In the genomic region with DNA sequence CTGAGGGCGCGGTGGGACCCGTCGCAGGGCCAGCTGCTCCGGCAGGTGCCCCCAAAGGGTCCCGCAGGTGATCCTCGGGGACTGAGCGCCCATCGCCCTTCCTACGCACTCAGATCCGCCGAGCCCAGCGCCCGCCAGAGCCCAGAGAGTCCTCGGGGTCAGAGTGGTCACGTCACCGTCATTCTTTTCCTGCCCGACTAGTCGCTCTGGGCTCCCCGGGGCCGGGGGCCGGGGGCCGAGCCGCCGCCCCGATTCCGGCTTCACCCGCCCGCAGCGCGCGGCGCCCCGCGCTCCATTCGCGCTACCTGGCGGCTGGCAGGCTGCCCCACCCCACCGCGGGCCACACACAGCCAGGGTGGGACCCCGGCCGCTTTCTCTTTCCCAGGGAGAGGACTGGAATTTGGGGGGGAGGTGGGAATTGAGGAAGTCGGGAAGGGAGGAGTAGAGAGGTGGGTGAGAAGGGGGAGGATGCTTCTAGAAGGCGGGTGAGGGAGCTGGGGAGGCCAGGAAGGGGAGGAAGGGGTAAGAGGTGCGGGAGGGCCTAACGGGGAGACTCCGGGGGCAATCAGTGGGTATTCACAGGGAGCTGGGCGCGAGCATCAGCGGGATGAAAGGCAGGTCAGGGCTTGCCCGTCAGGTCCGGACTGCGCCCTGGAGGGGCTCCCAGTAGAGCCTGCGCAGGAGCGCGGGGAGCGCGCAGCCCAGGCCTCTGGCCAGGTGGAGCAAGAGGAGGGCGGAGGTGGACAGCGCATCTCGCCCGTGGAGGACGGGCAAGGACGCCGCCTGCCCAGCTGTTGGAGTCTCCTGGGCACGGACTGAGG, we compare ENCODE assay signal across 8 cellular contexts. TPM values are rescaled to one million over a fixed set of nuclear protein-coding genes. Genes with fewer than 3 reads are reported as not detected.
DNase-seq lines count a peak whose midpoint lies in the region; ATAC-seq, FAIRE-seq and TF ChIP-seq lines count a peak whose summit lies in the region.

No MANE protein-coding gene starts in this region.

- peak overlapping the region; percentile 90 for H4K91ac ChIP-seq in H1 (replicated peaks; ENCODE audit: insufficient read length, low read length)

- H3K27me3 ChIP-seq in SJCRH30 (no peaks in the 10 kb centered on the region; the same call in 1 of the 2 replicates), H1 (replicated peaks in 1 of 4; ENCODE audit: control insufficient read depth in 3 of 4, extremely low read depth in 1 of 4, insufficient read depth in 3 of 4, low read length in 3 of 4) (no peaks in the 10 kb centered on the region), muscle layer of colon (ENCODE audit: control insufficient read depth in 1 of 2, insufficient read depth in 2 of 2, low read length in 2 of 2) (peaks cover 33 to 41% of the 10 kb centered on the region in 2 donors), aorta (ENCODE audit: control insufficient read depth in 1 of 2, insufficient read depth in 2 of 2, low read length in 1 of 2) (no peaks in the 10 kb centered on the region)

- peak overlapping the region; percentile 94 for H3K56ac ChIP-seq in H1 (replicated peaks; ENCODE audit: insufficient read length, low read depth, low read length)

- no peak overlapping the region for H3K23ac ChIP-seq in H1 (ENCODE audit: insufficient read length)

- CTCF ChIA-PET in H1 (lab: Charles Lee; ENCODE audit: partially characterized antibody): interaction anchor here (0.6 to 8.6 kb wide), 17 partner anchors 8 to 264 kb away, joined by 3 to 155 read pairs (median 4); no protein-coding TSS in a partner anchor

- TF ChIP-seq CTCF in GM12865 (IDR thresholded peaks at IDR 0.05; ENCODE audit: insufficient read depth, low read depth, low read length, missing control alignments) (no peak), H1 (IDR thresholded peaks at IDR 0.05; ENCODE audit: control extremely low read depth in 1 of 3, insufficient read depth in 1 of 3, low read depth in 1 of 3, low read length in 3 of 3) (no peak)

- H2BK120ac ChIP-seq in H1 (replicated peaks; ENCODE audit: low read depth, low read length): peak overlapping the region; percentile 69

- H3K14ac ChIP-seq in H1 (ENCODE audit: insufficient read length): no peak overlapping the region

- H3K79me2 ChIP-seq in H1 (ENCODE audit: control insufficient read depth in 1 of 2, insufficient read depth in 2 of 2, low read length in 2 of 2): no peaks in the 10 kb centered on the region

- no peaks in the 10 kb centered on the region for H3K36me3 ChIP-seq in SJCRH30
- no peaks in the 10 kb centered on the region for H3K36me3 ChIP-seq in H1 (ENCODE audit: control insufficient read depth in 2 of 4, insufficient read depth in 4 of 4, low read length in 3 of 4)
- no peaks in the 10 kb centered on the region for H3K36me3 ChIP-seq in muscle layer of colon (ENCODE audit: insufficient read depth, low read length)
- no peaks in the 10 kb centered on the region for H3K36me3 ChIP-seq in aorta (ENCODE audit: control insufficient read depth in 1 of 2, insufficient read depth in 2 of 2, low read length in 1 of 2)

- H4K20me1 ChIP-seq in H1 (replicated peaks in 1 of 2; ENCODE audit: control insufficient read depth in 1 of 2, insufficient read depth in 2 of 2, low read length in 2 of 2): no peaks in the 10 kb centered on the region

- peak; percentile 52 for ATAC-seq in aorta (ENCODE audit: low FRiP score)
- no peak for ATAC-seq in HG03442 (IDR thresholded peaks at IDR 0.05; ENCODE audit: unreplicated experiment)
- no peak for ATAC-seq in GM19023 (IDR thresholded peaks at IDR 0.05; ENCODE audit: unreplicated experiment)

- H3K4me2 ChIP-seq in H1 (ENCODE audit: insufficient read depth in 1 of 2, low read depth in 2 of 2, low read length in 2 of 2): peak overlapping the region; percentile 83 to 85

- TF ChIP-seq RAD21 in H1 (IDR thresholded peaks at IDR 0.05 in 1 of 2, conservative IDR thresholded peaks at IDR 0.05 in 1 of 2; ENCODE audit: low read depth in 2 of 2, low read length in 2 of 2): peak in 1 of 2 experiments; percentile 8; a peak in 1 of 4 replicates

- peak in 1 of 2 experiments; percentile 82; a peak in 1 of 3 replicates for TF ChIP-seq POLR2A in H1 (IDR thresholded peaks at IDR 0.05; ENCODE audit: control extremely low read depth in 1 of 2, low read depth in 2 of 2, low read length in 2 of 2)

- H3K9ac ChIP-seq in H1 (replicated peaks in 1 of 4; ENCODE audit: extremely low read depth in 1 of 4, low read depth in 3 of 4, low read length in 3 of 4) (peak overlapping the region; percentile 67 to 78 (median 72)), muscle layer of colon (ENCODE audit: low read length) (no peak overlapping the region)

- peak overlapping the region; percentile 98 for H2BK5ac ChIP-seq in H1 (ENCODE audit: low read depth, low read length)

- H3K18ac ChIP-seq in H1 (ENCODE audit: extremely low read depth, low read length): peak overlapping the region; percentile 96

- H3K9me3 ChIP-seq in SJCRH30 (replicated peaks) (no peaks in the 10 kb centered on the region), H1 (ENCODE audit: insufficient read depth in 2 of 2, low read depth in 1 of 2, low read length in 1 of 2) (no peaks in the 10 kb centered on the region), muscle layer of colon (ENCODE audit: low read length) (no peaks in the 10 kb centered on the region), aorta (ENCODE audit: control insufficient read depth, low read length) (no peaks in the 10 kb centered on the region)

- peak overlapping the region; percentile 91 for H4K8ac ChIP-seq in H1 (ENCODE audit: extremely low read depth, insufficient read depth, low read length)

- H3K27ac ChIP-seq in SJCRH30 (no peak overlapping the region), H1 (ENCODE audit: low read depth, low read length) (peak overlapping the region; percentile 84), muscle layer of colon (ENCODE audit: low read depth, low read length) (no peak overlapping the region), aorta (ENCODE audit: low read depth in 1 of 2, low read length in 2 of 2) (no peak overlapping the region)

- POLR2A ChIA-PET in H1 (lab: Charles Lee; ENCODE audit: partially characterized antibody): interaction anchor here (0.6 to 3.1 kb wide), 22 partner anchors 12 to 282 kb away, joined by 3 to 22 read pairs (median 4); partner anchors contain the start of genes CLCN2, POLR2H and THPO

- peak overlapping the region; percentile 99 for H4K5ac ChIP-seq in H1 (ENCODE audit: insufficient read length, low read depth, low read length)

- no peaks in the 10 kb centered on the region for H3K79me1 ChIP-seq in H1 (ENCODE audit: low read depth, low read length)

- intact Hi-C loops in aorta (cut with DNase I): no loop called here

- H2AFZ ChIP-seq in H1 (ENCODE audit: low read length): no peak overlapping the region

- TF ChIP-seq EP300 in H1 (IDR thresholded peaks at IDR 0.05; ENCODE audit: borderline replicate concordance in 1 of 2, low read depth in 2 of 2, low read length in 2 of 2): 0 out of 3 replicates have a peak, but pooled peaks of 1 of the 2 experiments have one; percentile 9

- H3K4me1 ChIP-seq in SJCRH30 (no peaks in the 10 kb centered on the region), H1 (replicated peaks in 1 of 4; ENCODE audit: control insufficient read depth in 3 of 4, insufficient read depth in 4 of 4, low read length in 3 of 4) (peaks cover 0 to 11% (median 9%) of the 10 kb centered on the region in 4 experiments; a peak in 6 of 7 replicates), muscle layer of colon (ENCODE audit: insufficient read depth, low read length) (no peaks in the 10 kb centered on the region), aorta (ENCODE audit: control insufficient read depth in 1 of 2, insufficient read depth in 2 of 2, low read length in 2 of 2) (no peaks in the 10 kb centered on the region)

- H3K4me3 ChIP-seq in GM12865 (ENCODE audit: low read depth, low read length) (peak overlapping the region; percentile 47), SJCRH30 (peak overlapping the region; percentile 39), H1 (ENCODE audit: extremely low read depth in 1 of 4, insufficient read depth in 2 of 4, low read depth in 3 of 4, low read length in 4 of 4) (peak overlapping the region; percentile 54 to 78 (median 70)), muscle layer of colon (ENCODE audit: low read depth in 1 of 2, low read length in 2 of 2) (peak overlapping the region; percentile 24 to 32), aorta (ENCODE audit: low read length in 2 of 2) (peak overlapping the region in 1 of 2 donors; percentile 1)

- H2AK5ac ChIP-seq in H1 (ENCODE audit: low read depth, low read length): no peak overlapping the region

- peak overlapping the region; percentile 87 for H3K4ac ChIP-seq in H1 (replicated peaks; ENCODE audit: insufficient read length, low read depth, low read length)

- H2BK12ac ChIP-seq in H1 (ENCODE audit: low read depth, low read length): peak overlapping the region; percentile 95

- H2BK15ac ChIP-seq in H1 (ENCODE audit: low read length): peak overlapping the region; percentile 29; the same call in 1 of the 2 replicates

- peaks cover 7% of the 10 kb centered on the region for H3K23me2 ChIP-seq in H1 (ENCODE audit: low read depth, low read length)

- H2BK20ac ChIP-seq in H1 (ENCODE audit: low read length): peak overlapping the region; percentile 90

- DNase-seq in GM12865 (ENCODE audit: low read depth) (no peak), SJCRH30 (no peak), H1 (ENCODE audit: low read depth in 1 of 2, low spot score in 2 of 2) (peak in 1 of 2 experiments; percentile 82), aorta (no peak), activated gamma-delta T cell treated with Interleukin-2 at 50 U/mL for 16 hours (no peak)

- no peak for FAIRE-seq in H1 (lab: Jason Lieb, UNC)

- WGBS in H1 (ENCODE audit: extremely low coverage in 1 of 2, insufficient coverage in 1 of 2, insufficient read length in 1 of 2, insufficient replicate concordance in 2 of 2, low coverage in 1 of 2, low lambda C conversion rate in 2 of 2, missing lambda C conversion rate in 1 of 2), 2 experiments: 1% methylated on average over 56 of the region's 66 CpGs; no CpG with 5 or more reads in 1 of the 2 experiments
- 1 to 3% methylated on average over 60 to 66 of the region's 66 CpGs for WGBS in aorta, 2 donors

TF ChIP-seq in H1, 55 proteins besides CTCF, POLR2A, EP300 and RAD21 (continues in another document):
- peak; percentile 54; the same call in 1 of the 2 replicates for TF ChIP-seq CREB1 (IDR thresholded peaks at IDR 0.05)
- TF ChIP-seq TEAD4 (IDR thresholded peaks at IDR 0.05; ENCODE audit: low read depth, low read length): peak; percentile 70

RNA-seq across cellular contexts. Expression of gene EPHB3, which starts 36.0 kb away (rescaled TPM):
- total RNA-seq in SJCRH30 (2014; rRNA removed; shearing (Covaris generic)): 16.4 and 16.6 TPM in 2 replicates
- 0.80 and 0.91 TPM in 2 replicates for total RNA-seq in H1 (2021; fragmentation: NEBNext Ultra II Directional; extraction: Animal tissue kit (Norgen Biotek cat#: 25700))
- polyA plus RNA-seq in H1 (2011; rRNA removed) (0.41 and 0.82 TPM in 2 replicates), aorta (1 to 10 TPM in 1 of 2 donors, under 1 TPM in 1; 0.50 to 3.9 TPM)
- 0.61 TPM for polyA plus RNA-seq in H1 (2011; cell fraction: cytosol; rRNA removed)
- 1.5 TPM for polyA plus RNA-seq in H1 (2011; cell fraction: nucleus; rRNA removed)
- 0.83 to 1.3 TPM (median 1.0 TPM) in 4 replicates for polyA plus RNA-seq in H1 (2012, experiment 1 of 2)
- 1.2 TPM for polyA plus RNA-seq in H1 (2012, experiment 2 of 2)
- 0.55 TPM for polyA plus RNA-seq in H1 (2013, experiment 1 of 2)
- polyA plus RNA-seq in H1 (2013, experiment 2 of 2): 0.46 TPM
- 0.78 and 1.8 TPM in 2 replicates for polyA minus RNA-seq in H1 (2011; rRNA and poly(A)+ RNA removed)
- polyA minus RNA-seq in H1 (2011; cell fraction: cytosol; rRNA and poly(A)+ RNA removed): 1.8 TPM
- 0.40 TPM for polyA minus RNA-seq in H1 (2011; cell fraction: nucleus; rRNA and poly(A)+ RNA removed)
- total RNA-seq in aorta: 1 to 10 TPM; 2.8 to 9.0 TPM
